ENCODE assay signal across 11 cellular contexts in the genomic region with DNA sequence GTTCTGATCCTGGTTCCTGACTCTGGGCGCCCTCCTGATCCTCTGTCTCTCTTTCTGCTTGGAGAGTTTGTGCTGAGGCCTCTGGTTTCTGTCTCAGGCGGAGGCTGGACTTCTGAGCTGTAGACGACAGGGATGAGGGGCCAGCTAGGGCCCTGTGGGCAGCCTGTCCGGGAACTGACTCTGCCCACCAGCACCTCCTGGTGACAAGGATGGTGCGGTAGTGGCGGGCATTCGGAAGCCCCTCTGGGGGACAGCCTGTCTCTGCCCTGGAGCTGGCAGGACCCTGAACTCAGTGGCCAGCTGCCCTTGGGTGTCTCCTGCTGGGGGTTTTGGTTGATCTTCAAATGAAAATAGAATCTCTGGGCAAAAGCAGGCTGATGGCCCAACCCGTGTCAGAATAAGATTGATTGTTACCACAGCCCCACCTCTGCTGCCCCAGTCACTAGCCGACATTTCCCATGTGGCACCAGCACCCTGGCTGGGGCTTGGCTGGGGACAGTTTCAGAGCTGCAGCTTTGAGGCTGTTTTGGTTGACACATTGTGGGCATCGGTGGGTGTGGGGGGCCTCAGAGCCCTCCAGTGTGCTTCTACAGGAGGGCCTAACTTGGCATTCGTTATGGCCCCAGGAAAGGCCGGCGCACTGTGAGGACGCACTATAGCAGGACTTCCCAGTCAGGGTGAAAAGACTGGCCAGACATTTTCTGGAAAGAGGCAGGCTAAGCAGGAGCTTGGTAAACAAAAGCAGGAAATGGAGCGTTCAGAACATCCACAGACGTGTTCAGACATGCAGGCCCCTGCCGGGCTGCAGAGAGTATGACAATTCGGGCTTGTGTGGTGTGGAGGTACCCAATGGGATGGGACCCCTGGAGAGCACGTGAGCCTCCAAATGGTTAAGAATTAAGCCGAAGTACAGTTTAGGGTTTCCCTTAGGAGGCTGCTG. TPM values are rescaled to one million over a fixed set of nuclear protein-coding genes. Genes with fewer than 3 reads are reported as not detected.
DNase-seq lines count a peak whose midpoint lies in the region; ATAC-seq and TF ChIP-seq lines count a peak whose summit lies in the region.
"Had no signal": no experiment of that assay in that cellular context is flagged by ENCODE, and none has a peak within 500 bp of the region (broad histone marks: within the 10 kb centered on the region; RNA-seq: fewer than 3 reads in every experiment).

No MANE protein-coding gene starts in this region.

- H2BK12ac ChIP-seq in trophoblast cell (ENCODE audit: low read length): peak overlapping the region; percentile 99

- peaks cover 39% of the 10 kb centered on the region for H3K79me1 ChIP-seq in trophoblast cell (ENCODE audit: low read length)

- WGBS in trophoblast cell (ENCODE audit: extremely low coverage, insufficient coverage, insufficient read length): no CpG with 5 or more reads among the region's 20 CpGs

- H3K9me3 ChIP-seq in trophoblast cell (ENCODE audit: insufficient read depth, low read depth, low read length): no peaks in the 10 kb centered on the region
- H3K9me3 ChIP-seq: transverse colon had no signal

- no peaks in the 10 kb centered on the region for H3K9me3 Mint-ChIP-seq in chondrocyte (ENCODE audit: low read depth)
- H3K9me3 Mint-ChIP-seq: natural killer cell had no signal

- H2AFZ ChIP-seq in trophoblast cell (ENCODE audit: insufficient read depth, low read length, poor library complexity): peak overlapping the region; percentile 56

- TF ChIP-seq CTCF in GM12872 (IDR thresholded peaks at IDR 0.05; ENCODE audit: insufficient read depth, low read depth, low read length) (peak; percentile 18; the same call in 1 of the 3 replicates), chondrocyte (IDR thresholded peaks at IDR 0.05) (peak; percentile 28)

- ATAC-seq in HG03280 (IDR thresholded peaks at IDR 0.05; ENCODE audit: unreplicated experiment) (no peak), GM21381 (IDR thresholded peaks at IDR 0.05; ENCODE audit: unreplicated experiment) (no peak)
- ATAC-seq: natural killer cell had no signal

- peaks cover 7% of the 10 kb centered on the region for H3K79me2 ChIP-seq in trophoblast cell (ENCODE audit: control insufficient read depth, insufficient read depth, low read length, poor library complexity)

- peak overlapping the region; percentile 98 for H2AK5ac ChIP-seq in trophoblast cell (ENCODE audit: low read length)

- peak overlapping the region; percentile 99 for H4K91ac ChIP-seq in trophoblast cell (ENCODE audit: low read depth, low read length)

- DNase-seq in NCI-H2171 (lab: John Stamatoyannopoulos, UW): peak; percentile 75
- no peak for DNase-seq in chondrocyte (ENCODE audit: low spot score)
- DNase-seq in trophoblast cell: peak; percentile 24 to 26
- no peak for DNase-seq in T1000 (lab: John Stamatoyannopoulos, UW)
- DNase-seq in hepatic stellate cell (ENCODE audit: low spot score): no peak
- DNase-seq: natural killer cell, transverse colon had no signal

- H3K4me1 Mint-ChIP-seq in chondrocyte (ENCODE audit: low read depth): peaks cover 50% of the 10 kb centered on the region
- H3K4me1 Mint-ChIP-seq: natural killer cell had no signal

- no peak overlapping the region for H3K23ac ChIP-seq in trophoblast cell (ENCODE audit: low read length)

- peak overlapping the region; percentile 96 for H2BK5ac ChIP-seq in trophoblast cell (ENCODE audit: low read depth, low read length, poor library complexity)

- H3K27ac ChIP-seq in trophoblast cell (ENCODE audit: low read depth, low read length): peak overlapping the region; percentile 84
- H3K27ac ChIP-seq: KMS-11, transverse colon had no signal

- H3K36me3 Mint-ChIP-seq in chondrocyte (ENCODE audit: low read depth): peaks cover 2% of the 10 kb centered on the region
- H3K36me3 Mint-ChIP-seq: natural killer cell had no signal

- peak overlapping the region; percentile 97 for H3K14ac ChIP-seq in trophoblast cell (ENCODE audit: low read length)

- H3K4ac ChIP-seq in trophoblast cell (ENCODE audit: low read depth, low read length): peak overlapping the region; percentile 88

- no peak overlapping the region for H3K9ac ChIP-seq in trophoblast cell (ENCODE audit: low read length)
- H3K9ac ChIP-seq: KMS-11 had no signal

- H4K8ac ChIP-seq in trophoblast cell (ENCODE audit: low read depth, low read length): peak overlapping the region; percentile 96

- H3K36me3 ChIP-seq in trophoblast cell (ENCODE audit: control insufficient read depth in 1 of 2, insufficient read depth in 2 of 2, low read length in 2 of 2): peaks cover 9 to 16% of the 10 kb centered on the region in 2 experiments
- H3K36me3 ChIP-seq: transverse colon had no signal

- H3K4me1 ChIP-seq in trophoblast cell (ENCODE audit: control insufficient read depth in 1 of 2, insufficient read depth in 2 of 2, low read length in 2 of 2): peaks cover 30 to 41% of the 10 kb centered on the region in 2 experiments
- H3K4me1 ChIP-seq: transverse colon had no signal

- H4K12ac ChIP-seq in trophoblast cell (ENCODE audit: low read depth, low read length): peak overlapping the region; percentile 86

- H3K18ac ChIP-seq in trophoblast cell (ENCODE audit: low read length): peak overlapping the region; percentile 94

- H3K27me3 ChIP-seq in trophoblast cell (ENCODE audit: insufficient read depth, low read length): no peaks in the 10 kb centered on the region
- H3K27me3 ChIP-seq: transverse colon had no signal

- H3K27ac Mint-ChIP-seq in chondrocyte (ENCODE audit: unreplicated experiment): peak overlapping the region; percentile 29
- H3K27ac Mint-ChIP-seq: natural killer cell had no signal

- no peak overlapping the region for H3K4me3 Mint-ChIP-seq in chondrocyte (ENCODE audit: unreplicated experiment)
- H3K4me3 Mint-ChIP-seq: natural killer cell had no signal

- H3K27me3 Mint-ChIP-seq in chondrocyte (ENCODE audit: low read depth): no peaks in the 10 kb centered on the region

- no peak overlapping the region for H3K4me3 ChIP-seq in trophoblast cell (ENCODE audit: low read depth, low read length)
- H3K4me3 ChIP-seq: transverse colon had no signal

- peak overlapping the region; percentile 98 for H2BK120ac ChIP-seq in trophoblast cell (ENCODE audit: insufficient read depth, low read length, poor library complexity)

- H3K4me2 ChIP-seq in trophoblast cell (ENCODE audit: low read length): no peak overlapping the region
- H3K4me2 ChIP-seq: KMS-11 had no signal

RNA-seq across cellular contexts. Expression of gene KRT80, which starts 16.1 kb away (rescaled TPM):
- 10.7 to 17.0 TPM (median 12.1 TPM) in 3 replicates for total RNA-seq in chondrocyte
- 26.3 and 28.8 TPM in 2 replicates for polyA plus RNA-seq in trophoblast cell (2013)
- total RNA-seq: natural killer cell had no signal

RNA-seq across cellular contexts. Expression of gene KRT7, which starts 57.4 kb away (rescaled TPM):
- total RNA-seq in chondrocyte: 187 to 277 TPM (median 266 TPM) in 3 replicates
- polyA plus RNA-seq in trophoblast cell (2013): 666 and 746 TPM in 2 replicates

Comparison
In these comparisons a context has a peak if more than half of its experiments do, and no peak if none do; other contexts are left out.
1. DNase-seq: peak in NCI-H2171 (single experiment) and trophoblast cell (2 of 2); none in chondrocyte (single experiment), T1000 (single experiment) and hepatic stellate cell (single experiment).